Comparison of ENCODE assay signal across 1 cellular context in the genomic region with DNA sequence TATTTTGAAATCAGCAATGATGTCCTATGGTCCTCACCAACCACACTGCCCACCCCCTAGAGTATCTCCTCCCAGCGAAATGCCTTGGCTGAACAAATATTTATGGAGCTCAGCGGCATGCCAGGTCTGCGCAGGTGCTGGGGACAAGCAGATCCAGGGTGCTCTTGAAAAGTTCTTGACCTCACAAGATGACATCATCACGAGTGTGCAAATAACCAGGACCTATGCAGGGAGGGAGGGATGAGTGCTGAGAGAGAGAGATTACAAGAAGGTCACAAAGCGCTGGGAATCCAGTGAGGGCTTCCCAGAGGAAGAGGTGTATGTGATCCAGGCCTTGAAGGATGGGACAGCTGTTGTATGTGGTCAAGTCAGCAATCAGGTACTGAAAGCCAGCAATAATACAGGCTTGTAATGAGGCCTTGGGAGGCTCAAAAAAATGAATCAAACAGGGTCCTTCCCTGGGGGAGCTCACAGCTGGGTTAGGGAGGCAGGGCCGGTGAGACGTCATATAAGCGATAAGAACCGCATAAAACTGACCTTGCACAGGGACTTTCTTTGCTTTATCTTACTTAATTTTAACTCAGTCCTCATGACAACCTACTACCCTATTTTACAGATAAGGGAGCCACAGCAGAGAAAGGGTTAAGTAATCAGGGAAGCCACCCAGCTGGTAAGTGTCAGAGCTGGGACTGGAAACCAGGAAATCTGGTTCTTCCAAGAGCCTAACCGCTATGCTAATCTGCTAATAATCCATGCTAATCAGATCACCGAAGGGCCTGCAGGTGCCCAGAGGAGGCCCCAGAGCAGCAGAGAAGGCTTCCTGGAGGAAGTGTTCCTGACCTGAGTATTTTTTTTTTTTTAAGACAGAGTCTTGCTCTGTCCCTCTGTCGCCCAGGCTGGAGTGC.
A peak's percentile ranks its signal among the peaks of the same experiment; 100 is the strongest.
TF ChIP-seq lines count a peak whose summit lies in the region.

No MANE protein-coding gene starts in this region.

TF ChIP-seq in H1, 55 proteins besides CTCF, POLR2A, EP300 and RAD21:
- TF ChIP-seq JUN (IDR thresholded peaks at IDR 0.05; ENCODE audit: low read depth, low read length) (no peak), RBBP5 (IDR thresholded peaks at IDR 0.05; ENCODE audit: borderline replicate concordance, low read depth, low read length) (no peak), EGR1 (IDR thresholded peaks at IDR 0.05; ENCODE audit: borderline replicate concordance, low read depth, low read length) (no peak), TCF12 (IDR thresholded peaks at IDR 0.05; ENCODE audit: low read depth, low read length) (peak; percentile 87), HDAC2 (IDR thresholded peaks at IDR 0.05; ENCODE audit: borderline replicate concordance in 1 of 2, low read depth in 2 of 2, low read length in 2 of 2) (peak in 1 of 2 experiments; percentile 80; a peak in 1 of 4 replicates), HDAC6 (IDR thresholded peaks at IDR 0.05; ENCODE audit: low read depth, low read length) (no peak), CBX5 (IDR thresholded peaks at IDR 0.05; ENCODE audit: low read depth, low read length) (no peak), PHF8 (conservative IDR thresholded peaks at IDR 0.05; ENCODE audit: low read depth, low read length) (no peak), SP2 (IDR thresholded peaks at IDR 0.05; ENCODE audit: low read length) (no peak), FOSL1 (IDR thresholded peaks at IDR 0.05; ENCODE audit: insufficient read depth, low read depth, low read length) (no peak), TAF7 (optimal IDR thresholded peaks at IDR 0.05; ENCODE audit: borderline replicate concordance, low read depth, low read length) (no peak), SIN3A (conservative IDR thresholded peaks at IDR 0.05 in 1 of 2, IDR thresholded peaks at IDR 0.05 in 1 of 2; ENCODE audit: low read depth in 1 of 2, low read length in 2 of 2) (peak; percentile 96), BACH1 (IDR thresholded peaks at IDR 0.05; ENCODE audit: low read length) (no peak), SP4 (IDR thresholded peaks at IDR 0.05; ENCODE audit: low read length) (no peak), BRCA1 (IDR thresholded peaks at IDR 0.05; ENCODE audit: low read depth, low read length) (no peak), SP1 (IDR thresholded peaks at IDR 0.05; ENCODE audit: low read depth, low read length) (peak; percentile 82), MAFK (IDR thresholded peaks at IDR 0.05; ENCODE audit: low read depth, low read length) (no peak), CHD7 (IDR thresholded peaks at IDR 0.05; ENCODE audit: insufficient replicate concordance, low read length) (no peak), CHD2 (IDR thresholded peaks at IDR 0.05; ENCODE audit: low read length) (no peak), CEBPB (IDR thresholded peaks at IDR 0.05; ENCODE audit: low read depth, low read length) (no peak), SUZ12 (IDR thresholded peaks at IDR 0.05; ENCODE audit: low read length) (no peak), TBP (IDR thresholded peaks at IDR 0.05; ENCODE audit: low read depth, low read length) (no peak), SAP30 (IDR thresholded peaks at IDR 0.05; ENCODE audit: insufficient read depth, insufficient replicate concordance, low read length) (no peak), RFX5 (IDR thresholded peaks at IDR 0.05; ENCODE audit: borderline replicate concordance, low read depth, low read length) (no peak)
- TF ChIP-seq, protein P1, sequence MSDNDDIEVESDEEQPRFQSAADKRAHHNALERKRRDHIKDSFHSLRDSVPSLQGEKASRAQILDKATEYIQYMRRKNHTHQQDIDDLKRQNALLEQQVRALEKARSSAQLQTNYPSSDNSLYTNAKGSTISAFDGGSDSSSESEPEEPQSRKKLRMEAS (IDR thresholded peaks at IDR 0.05) = no peak
- TF ChIP-seq, protein P2, sequence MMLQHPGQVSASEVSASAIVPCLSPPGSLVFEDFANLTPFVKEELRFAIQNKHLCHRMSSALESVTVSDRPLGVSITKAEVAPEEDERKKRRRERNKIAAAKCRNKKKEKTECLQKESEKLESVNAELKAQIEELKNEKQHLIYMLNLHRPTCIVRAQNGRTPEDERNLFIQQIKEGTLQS (IDR thresholded peaks at IDR 0.05; ENCODE audit: insufficient read depth, low read depth, low read length) = no peak
